Comparison of ENCODE assay signal across 1 cellular context in the genomic region with DNA sequence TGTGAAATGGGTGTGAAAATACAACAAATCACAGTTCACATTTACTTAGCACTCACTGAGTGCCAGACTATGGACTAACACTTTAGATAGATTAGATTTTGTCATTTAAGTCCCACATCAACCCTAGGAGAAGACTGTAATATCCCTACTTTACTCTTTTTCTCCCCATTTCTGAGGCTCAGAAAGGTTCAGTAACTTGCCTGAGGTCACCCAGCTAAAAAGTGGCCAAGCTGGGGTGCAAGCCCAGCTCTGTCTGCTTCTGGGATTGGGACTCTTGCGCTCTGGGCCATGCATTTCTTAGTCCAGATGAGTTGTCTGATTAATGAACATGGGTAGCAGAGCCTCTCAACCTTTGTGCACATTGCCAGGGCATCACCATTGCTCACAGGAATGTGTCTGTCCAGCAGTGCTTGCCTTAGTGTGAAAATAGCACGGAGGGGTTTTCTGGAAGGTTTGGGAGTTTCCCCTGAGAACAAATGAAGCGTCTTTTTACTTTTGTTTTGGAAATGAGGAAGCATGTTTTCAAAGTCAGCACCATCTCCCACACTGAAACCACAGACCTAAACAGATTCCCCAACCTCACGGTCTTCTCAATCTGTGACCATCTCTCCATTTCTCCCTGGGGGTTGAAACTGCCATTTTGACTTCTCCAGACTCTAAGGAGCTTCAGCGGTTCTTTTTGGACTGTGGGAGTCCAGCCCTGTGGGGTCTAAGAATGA.
TF ChIP-seq lines count a peak whose summit lies in the region.

No MANE protein-coding gene starts in this region.

TF ChIP-seq in GM23338, 12 proteins besides CTCF, POLR2A, EP300 and RAD21 (continued from another document):
- TF ChIP-seq, protein P1, sequence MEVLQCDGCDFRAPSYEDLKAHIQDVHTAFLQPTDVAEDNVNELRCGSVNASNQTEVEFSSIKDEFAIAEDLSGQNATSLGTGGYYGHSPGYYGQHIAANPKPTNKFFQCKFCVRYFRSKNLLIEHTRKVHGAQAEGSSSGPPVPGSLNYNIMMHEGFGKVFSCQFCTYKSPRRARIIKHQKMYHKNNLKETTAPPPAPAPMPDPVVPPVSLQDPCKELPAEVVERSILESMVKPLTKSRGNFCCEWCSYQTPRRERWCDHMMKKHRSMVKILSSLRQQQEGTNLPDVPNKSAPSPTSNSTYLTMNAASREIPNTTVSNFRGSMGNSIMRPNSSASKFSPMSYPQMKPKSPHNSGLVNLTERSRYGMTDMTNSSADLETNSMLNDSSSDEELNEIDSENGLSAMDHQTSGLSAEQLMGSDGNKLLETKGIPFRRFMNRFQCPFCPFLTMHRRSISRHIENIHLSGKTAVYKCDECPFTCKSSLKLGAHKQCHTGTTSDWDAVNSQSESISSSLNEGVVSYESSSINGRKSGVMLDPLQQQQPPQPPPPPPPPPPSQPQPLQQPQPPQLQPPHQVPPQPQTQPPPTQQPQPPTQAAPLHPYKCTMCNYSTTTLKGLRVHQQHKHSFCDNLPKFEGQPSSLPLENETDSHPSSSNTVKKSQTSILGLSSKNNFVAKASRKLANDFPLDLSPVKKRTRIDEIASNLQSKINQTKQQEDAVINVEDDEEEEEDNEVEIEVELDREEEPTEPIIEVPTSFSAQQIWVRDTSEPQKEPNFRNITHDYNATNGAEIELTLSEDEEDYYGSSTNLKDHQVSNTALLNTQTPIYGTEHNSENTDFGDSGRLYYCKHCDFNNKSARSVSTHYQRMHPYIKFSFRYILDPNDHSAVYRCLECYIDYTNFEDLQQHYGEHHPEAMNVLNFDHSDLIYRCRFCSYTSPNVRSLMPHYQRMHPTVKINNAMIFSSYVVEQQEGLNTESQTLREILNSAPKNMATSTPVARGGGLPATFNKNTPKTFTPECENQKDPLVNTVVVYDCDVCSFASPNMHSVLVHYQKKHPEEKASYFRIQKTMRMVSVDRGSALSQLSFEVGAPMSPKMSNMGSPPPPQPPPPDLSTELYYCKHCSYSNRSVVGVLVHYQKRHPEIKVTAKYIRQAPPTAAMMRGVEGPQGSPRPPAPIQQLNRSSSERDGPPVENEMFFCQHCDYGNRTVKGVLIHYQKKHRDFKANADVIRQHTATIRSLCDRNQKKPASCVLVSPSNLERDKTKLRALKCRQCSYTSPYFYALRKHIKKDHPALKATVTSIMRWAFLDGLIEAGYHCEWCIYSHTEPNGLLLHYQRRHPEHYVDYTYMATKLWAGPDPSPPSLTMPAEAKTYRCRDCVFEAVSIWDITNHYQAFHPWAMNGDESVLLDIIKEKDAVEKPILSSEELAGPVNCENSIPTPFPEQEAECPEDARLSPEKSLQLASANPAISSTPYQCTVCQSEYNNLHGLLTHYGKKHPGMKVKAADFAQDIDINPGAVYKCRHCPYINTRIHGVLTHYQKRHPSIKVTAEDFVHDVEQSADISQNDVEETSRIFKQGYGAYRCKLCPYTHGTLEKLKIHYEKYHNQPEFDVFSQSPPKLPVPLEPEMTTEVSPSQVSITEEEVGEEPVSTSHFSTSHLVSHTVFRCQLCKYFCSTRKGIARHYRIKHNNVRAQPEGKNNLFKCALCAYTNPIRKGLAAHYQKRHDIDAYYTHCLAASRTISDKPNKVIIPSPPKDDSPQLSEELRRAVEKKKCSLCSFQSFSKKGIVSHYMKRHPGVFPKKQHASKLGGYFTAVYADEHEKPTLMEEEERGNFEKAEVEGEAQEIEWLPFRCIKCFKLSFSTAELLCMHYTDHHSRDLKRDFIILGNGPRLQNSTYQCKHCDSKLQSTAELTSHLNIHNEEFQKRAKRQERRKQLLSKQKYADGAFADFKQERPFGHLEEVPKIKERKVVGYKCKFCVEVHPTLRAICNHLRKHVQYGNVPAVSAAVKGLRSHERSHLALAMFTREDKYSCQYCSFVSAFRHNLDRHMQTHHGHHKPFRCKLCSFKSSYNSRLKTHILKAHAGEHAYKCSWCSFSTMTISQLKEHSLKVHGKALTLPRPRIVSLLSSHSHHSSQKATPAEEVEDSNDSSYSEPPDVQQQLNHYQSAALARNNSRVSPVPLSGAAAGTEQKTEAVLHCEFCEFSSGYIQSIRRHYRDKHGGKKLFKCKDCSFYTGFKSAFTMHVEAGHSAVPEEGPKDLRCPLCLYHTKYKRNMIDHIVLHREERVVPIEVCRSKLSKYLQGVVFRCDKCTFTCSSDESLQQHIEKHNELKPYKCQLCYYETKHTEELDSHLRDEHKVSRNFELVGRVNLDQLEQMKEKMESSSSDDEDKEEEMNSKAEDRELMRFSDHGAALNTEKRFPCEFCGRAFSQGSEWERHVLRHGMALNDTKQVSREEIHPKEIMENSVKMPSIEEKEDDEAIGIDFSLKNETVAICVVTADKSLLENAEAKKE (CRISPR knock-in tag; IDR thresholded peaks at IDR 0.05): no peak
- TF ChIP-seq EZH2 (IDR thresholded peaks at IDR 0.05; ENCODE audit: low read depth, unreplicated experiment) (no peak), STAT1 (IDR thresholded peaks at IDR 0.05; ENCODE audit: unreplicated experiment) (no peak), NANOG (IDR thresholded peaks at IDR 0.05; ENCODE audit: borderline replicate concordance) (no peak), CREB1 (CRISPR knock-in tag; IDR thresholded peaks at IDR 0.05; ENCODE audit: low read depth) (no peak)
- TF ChIP-seq, protein P2, sequence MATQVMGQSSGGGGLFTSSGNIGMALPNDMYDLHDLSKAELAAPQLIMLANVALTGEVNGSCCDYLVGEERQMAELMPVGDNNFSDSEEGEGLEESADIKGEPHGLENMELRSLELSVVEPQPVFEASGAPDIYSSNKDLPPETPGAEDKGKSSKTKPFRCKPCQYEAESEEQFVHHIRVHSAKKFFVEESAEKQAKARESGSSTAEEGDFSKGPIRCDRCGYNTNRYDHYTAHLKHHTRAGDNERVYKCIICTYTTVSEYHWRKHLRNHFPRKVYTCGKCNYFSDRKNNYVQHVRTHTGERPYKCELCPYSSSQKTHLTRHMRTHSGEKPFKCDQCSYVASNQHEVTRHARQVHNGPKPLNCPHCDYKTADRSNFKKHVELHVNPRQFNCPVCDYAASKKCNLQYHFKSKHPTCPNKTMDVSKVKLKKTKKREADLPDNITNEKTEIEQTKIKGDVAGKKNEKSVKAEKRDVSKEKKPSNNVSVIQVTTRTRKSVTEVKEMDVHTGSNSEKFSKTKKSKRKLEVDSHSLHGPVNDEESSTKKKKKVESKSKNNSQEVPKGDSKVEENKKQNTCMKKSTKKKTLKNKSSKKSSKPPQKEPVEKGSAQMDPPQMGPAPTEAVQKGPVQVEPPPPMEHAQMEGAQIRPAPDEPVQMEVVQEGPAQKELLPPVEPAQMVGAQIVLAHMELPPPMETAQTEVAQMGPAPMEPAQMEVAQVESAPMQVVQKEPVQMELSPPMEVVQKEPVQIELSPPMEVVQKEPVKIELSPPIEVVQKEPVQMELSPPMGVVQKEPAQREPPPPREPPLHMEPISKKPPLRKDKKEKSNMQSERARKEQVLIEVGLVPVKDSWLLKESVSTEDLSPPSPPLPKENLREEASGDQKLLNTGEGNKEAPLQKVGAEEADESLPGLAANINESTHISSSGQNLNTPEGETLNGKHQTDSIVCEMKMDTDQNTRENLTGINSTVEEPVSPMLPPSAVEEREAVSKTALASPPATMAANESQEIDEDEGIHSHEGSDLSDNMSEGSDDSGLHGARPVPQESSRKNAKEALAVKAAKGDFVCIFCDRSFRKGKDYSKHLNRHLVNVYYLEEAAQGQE (IDR thresholded peaks at IDR 0.05; ENCODE audit: unreplicated experiment): no peak
TF ChIP-seq in GM23338: peak in this region for 0.
